8 cellular contexts compared by ENCODE assay signal in genomic region chr16:31700530-31701388, GRCh38.
DNase-seq lines count a peak whose midpoint lies in the region; ATAC-seq and TF ChIP-seq lines count a peak whose summit lies in the region.

No MANE protein-coding gene starts in this region.

- peaks cover 2 to 5% of the 10 kb centered on the region in 2 donors for H3K4me1 ChIP-seq in lung (ENCODE audit: control insufficient read depth in 2 of 2, insufficient read depth in 2 of 2, low read length in 2 of 2)

- peak; percentile 92 for ATAC-seq in GM21576 (IDR thresholded peaks at IDR 0.05; ENCODE audit: unreplicated experiment)
- peak; percentile 91 for ATAC-seq in lung (ENCODE audit: insufficient read depth, low FRiP score)

- peak overlapping the region; percentile 89 for H3K4me3 ChIP-seq in Jurkat, Clone E6-1 (ENCODE audit: low read length)
- H3K4me3 ChIP-seq in coronary artery: peak overlapping the region; percentile 76
- H3K4me3 ChIP-seq in lung: peak overlapping the region; percentile 91

- no peaks in the 10 kb centered on the region for H3K27me3 ChIP-seq in lung (ENCODE audit: control insufficient read depth, insufficient read depth)

- H3K9me3 ChIP-seq in lung (ENCODE audit: control insufficient read depth in 2 of 2, insufficient read depth in 1 of 2, low read length in 1 of 2): no peaks in the 10 kb centered on the region

- 1% methylated on average over 52 to 56 of the region's 56 CpGs for WGBS in lung, 2 donors

- peak; percentile 49 for DNase-seq in GM10266 (ENCODE audit: extremely low spot score)
- DNase-seq in Jurkat, Clone E6-1 (ENCODE audit: low read depth, low spot score): peak; percentile 84
- peak; percentile 91 for DNase-seq in activated CD4-positive, alpha-beta T cell treated with anti-CD3 and anti-CD28 coated beads for 48 hours
- DNase-seq in coronary artery (ENCODE audit: low spot score): no peak
- peak; percentile 88 for DNase-seq in lung (ENCODE audit: low spot score)
- peak; percentile 61 to 89 (median 70) for DNase-seq in stimulated activated CD4-positive, alpha-beta T cell treated with anti-CD3 and anti-CD28 coated beads, TNF-alpha, amount 100 ng/mL, for 48 hours (ENCODE audit: low read depth in 3 of 3)
- DNase-seq in SHP77 treated with DMSO at 0.1 percent for 48 hours (lab: John Stamatoyannopoulos, UW): no peak

- H3K27ac ChIP-seq in coronary artery (peak overlapping the region in 1 of 2 donors; percentile 46), lung (ENCODE audit: low read depth in 1 of 2, low read length in 1 of 2) (peak overlapping the region in 1 of 2 donors; percentile 83)

- TF ChIP-seq CTCF in GM10266 (IDR thresholded peaks at IDR 0.05; ENCODE audit: control insufficient read depth, insufficient read depth, low read depth, missing control alignments) (no peak), coronary artery (IDR thresholded peaks at IDR 0.05) (no peak), lung (IDR thresholded peaks at IDR 0.05; ENCODE audit: control extremely low read depth, extremely low read depth) (no peak)

- H3K36me3 ChIP-seq in lung (ENCODE audit: control insufficient read depth in 2 of 2, insufficient read depth in 2 of 2, low read length in 2 of 2): peaks cover 0 to 17% of the 10 kb centered on the region in 2 donors

Comparison
In these comparisons a context has a peak if more than half of its experiments do, and no peak if none do; other contexts are left out.
1. DNase-seq: peak in GM10266 (single experiment), Jurkat, Clone E6-1 (single experiment), activated CD4-positive, alpha-beta T cell treated with anti-CD3 and anti-CD28 coated beads for 48 hours (single experiment), lung (single experiment) and stimulated activated CD4-positive, alpha-beta T cell treated with anti-CD3 and anti-CD28 coated beads, TNF-alpha, amount 100 ng/mL, for 48 hours (3 of 3); none in coronary artery (single experiment) and SHP77 treated with DMSO at 0.1 percent for 48 hours (single experiment).
2. Peak in every context shown above with its lines, with median percentiles within 50 percentile points of each other: H3K4me3 ChIP-seq.